ENCODE assay signal across 27 cellular contexts in the genomic region with DNA sequence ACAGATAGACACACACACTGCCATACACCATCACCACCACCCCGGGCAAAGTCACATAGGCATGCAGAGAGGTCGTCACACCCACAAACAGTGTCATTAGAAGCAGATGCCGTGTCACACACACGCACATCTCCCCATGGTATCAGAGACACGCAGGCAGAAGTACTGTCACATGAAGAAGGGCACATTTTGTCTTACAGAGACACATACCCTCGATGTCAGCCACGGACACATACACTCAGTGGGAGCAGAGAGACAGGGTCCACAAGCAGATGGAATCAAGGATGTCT. TPM values are rescaled to one million over a fixed set of nuclear protein-coding genes. Genes with fewer than 3 reads are reported as not detected.
"Had no signal": no experiment of that assay in that cellular context is flagged by ENCODE, and none has a peak within 500 bp of the region (broad histone marks: within the 10 kb centered on the region; RNA-seq: fewer than 3 reads in every experiment).

No MANE protein-coding gene starts in this region.

- DNase-seq: activated B cell treated with CpG ODN at 0.5 μM for 24 hours; activated CD4-positive, alpha-beta T cell treated with anti-CD3 and anti-CD28 coated beads for 4 hours; activated CD8-positive, alpha-beta T cell treated with anti-CD3 and anti-CD28 coated beads for 36 hours; activated naive CD4-positive, alpha-beta T cell treated with Interleukin-2 at 50 U/mL for 16 hours; activated naive CD8-positive, alpha-beta T cell treated with anti-CD3 and anti-CD28 coated beads, Interleukin-2, amount 10 ng/mL, durations not matched to agents 7 days and 5 days; activated T-cell treated with anti-CD3 and anti-CD28 coated beads, Interleukin-2, amount 50 U/mL, for 1 hour; brain microvascular endothelial cell; cerebellar nuclear complex; cortex of kidney; effector CD4-positive, alpha-beta T cell; heart right ventricle; immature natural killer cell; left colon; midbrain; sigmoid colon; SK-N-SH; spleen; stimulated activated CD4-positive, alpha-beta T cell treated with anti-CD3 and anti-CD28 coated beads, Interleukin-4, amount 100 ng/mL, for 4 hours; stimulated activated naive B cell treated with anti-CD40 and anti-IgM and Interleukin-4, amounts not matched to agents 10 μg/mL and 1 μg/mL and 100 μg/mL, for 72 hours; upper lobe of right lung had no signal

- H3K4me2 ChIP-seq: SK-N-SH had no signal

- H3K9me3 ChIP-seq: esophagus muscularis mucosa, gastroesophageal sphincter, heart right ventricle, pancreas, sigmoid colon, SK-N-SH, spleen, thoracic aorta, upper lobe of right lung had no signal

- H3K36me3 ChIP-seq: brain microvascular endothelial cell, esophagus muscularis mucosa, gastroesophageal sphincter, heart right ventricle, pancreas, sigmoid colon, spleen, thoracic aorta, upper lobe of right lung had no signal

- H3K9ac ChIP-seq: SK-N-SH had no signal

- H3K27ac ChIP-seq: brain microvascular endothelial cell, esophagus muscularis mucosa, gastroesophageal sphincter, pancreas, sigmoid colon, spleen, thoracic aorta, upper lobe of right lung had no signal

- H3K4me1 ChIP-seq: pancreas, upper lobe of right lung had no signal

- H3K9me2 ChIP-seq: SK-N-SH had no signal

- H3K4me3 ChIP-seq: esophagus muscularis mucosa, gastroesophageal sphincter, pancreas, sigmoid colon, thoracic aorta, upper lobe of right lung had no signal

- FAIRE-seq: endothelial cell of umbilical vein, pancreas had no signal

- ATAC-seq: activated CD8-positive, alpha-beta T cell treated with anti-CD3 and anti-CD28 coated beads for 36 hours; activated T-helper 17 cell treated with anti-CD3 and anti-CD28 coated beads, Interleukin-2, amount 50 U/mL, for 72 hours; gastroesophageal sphincter; left colon; pancreas; stimulated activated naive B cell treated with anti-CD40 and anti-IgM and Interleukin-4, amounts not matched to agents 10 μg/mL and 1 μg/mL and 100 μg/mL, for 72 hours; upper lobe of right lung had no signal

RNA-seq across cellular contexts. Expression of a gene that starts 3.3 kb away (rescaled TPM):
- total RNA-seq: activated naive CD8-positive, alpha-beta T cell treated with anti-CD3 and anti-CD28 coated beads, Interleukin-2, amount 10 ng/mL, durations not matched to agents 7 days and 5 days; endothelial cell of umbilical vein; pulmonary artery endothelial cell; thoracic aorta; upper lobe of right lung had no signal
- polyA plus RNA-seq: endothelial cell of umbilical vein, immature natural killer cell had no signal
